8 cellular contexts compared by ENCODE assay signal in the genomic region with DNA sequence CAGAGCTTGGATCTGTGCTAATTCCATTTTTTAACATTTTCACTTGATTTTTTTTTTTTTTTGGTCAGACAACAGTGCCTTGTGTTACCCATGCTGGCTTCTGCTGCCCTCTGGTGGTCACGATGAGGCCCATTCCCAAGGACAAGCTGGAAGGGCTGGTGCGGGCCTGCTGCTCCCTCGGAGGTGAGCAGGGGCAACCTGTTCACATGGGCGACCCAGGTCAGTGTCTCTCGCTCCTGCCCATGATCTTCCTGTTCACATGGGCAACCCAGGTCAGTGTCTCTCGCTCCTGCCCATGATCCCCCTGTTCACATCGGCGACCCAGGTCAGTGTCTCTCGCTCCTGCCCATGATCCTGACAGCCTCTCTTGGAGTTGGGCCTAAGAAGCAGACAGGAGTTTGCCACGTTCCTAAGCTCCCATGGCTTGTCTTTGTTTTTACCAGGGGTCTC. TPM values are rescaled to one million over a fixed set of nuclear protein-coding genes. Genes with fewer than 3 reads are reported as not detected.
DNase-seq lines count a peak whose midpoint lies in the region; ATAC-seq and TF ChIP-seq lines count a peak whose summit lies in the region.

No MANE protein-coding gene starts in this region.

- peak; percentile 63 for DNase-seq in GM10266 (ENCODE audit: extremely low spot score)
- peak; percentile 76 for DNase-seq in NB4 (ENCODE audit: low read depth)
- peak; percentile 63 for DNase-seq in T-helper 2 cell treated with Interferon-gamma antibody and Interleukin-4, amounts not matched to agents 5 μg/mL and 100 μg/mL, for 36 hours (ENCODE audit: low spot score)
- DNase-seq in amniotic stem cell (lab: John Stamatoyannopoulos, UW): peak; percentile 58
- DNase-seq in left ventricle myocardium inferior: peak; percentile 80
- DNase-seq in putamen (ENCODE audit: low spot score): peak; percentile 79

- H3K9me3 ChIP-seq in left ventricle myocardium inferior (replicated peaks): no peaks in the 10 kb centered on the region

- intact Hi-C loops in left ventricle myocardium inferior (cut with micrococcal nuclease): loop anchor here (2.0 kb wide), 1 partner anchor 270 kb away; no protein-coding TSS in a partner anchor

- peaks cover 59% of the 10 kb centered on the region for H3K4me1 ChIP-seq in left ventricle myocardium inferior

- H3K9me3 Mint-ChIP-seq in T-helper 2 cell treated with Interferon-gamma antibody and Interleukin-4, amounts not matched to agents 5 μg/mL and 100 μg/mL, for 36 hours: no peaks in the 10 kb centered on the region

- TF ChIP-seq CTCF in GM10266 (IDR thresholded peaks at IDR 0.05; ENCODE audit: control insufficient read depth, insufficient read depth, low read depth, missing control alignments) (peak; percentile 85), NB4 (IDR thresholded peaks at IDR 0.05; ENCODE audit: low read depth, low read length) (peak; percentile 80), left ventricle myocardium inferior (IDR thresholded peaks at IDR 0.05; ENCODE audit: borderline replicate concordance) (peak; percentile 92)

- H3K4me3 ChIP-seq in NB4 (ENCODE audit: low read depth, low read length): no peak overlapping the region
- no peak overlapping the region for H3K4me3 ChIP-seq in left ventricle myocardium inferior

- no peak for TF ChIP-seq POLR2A in NB4 (IDR thresholded peaks at IDR 0.05; ENCODE audit: extremely low read depth, insufficient read length)

- H3K36me3 Mint-ChIP-seq in T-helper 2 cell treated with Interferon-gamma antibody and Interleukin-4, amounts not matched to agents 5 μg/mL and 100 μg/mL, for 36 hours (ENCODE audit: low read depth): peaks cover 37% of the 10 kb centered on the region

- no peak overlapping the region for H3K4me3 Mint-ChIP-seq in T-helper 2 cell treated with Interferon-gamma antibody and Interleukin-4, amounts not matched to agents 5 μg/mL and 100 μg/mL, for 36 hours

- H3K27me3 Mint-ChIP-seq in T-helper 2 cell treated with Interferon-gamma antibody and Interleukin-4, amounts not matched to agents 5 μg/mL and 100 μg/mL, for 36 hours (ENCODE audit: low read depth): no peaks in the 10 kb centered on the region

- H3K27ac ChIP-seq in left ventricle myocardium inferior (replicated peaks): peak overlapping the region; percentile 82

- H3K27ac Mint-ChIP-seq in T-helper 2 cell treated with Interferon-gamma antibody and Interleukin-4, amounts not matched to agents 5 μg/mL and 100 μg/mL, for 36 hours: peak overlapping the region; percentile 75

- H3K36me3 ChIP-seq in left ventricle myocardium inferior: peaks cover 71% of the 10 kb centered on the region

- ATAC-seq in HG03159 (IDR thresholded peaks at IDR 0.05; ENCODE audit: unreplicated experiment) (no peak), HG03571 (IDR thresholded peaks at IDR 0.05; ENCODE audit: unreplicated experiment) (no peak)

- no peaks in the 10 kb centered on the region for H3K27me3 ChIP-seq in left ventricle myocardium inferior (ENCODE audit: low read depth)

- peaks cover 20% of the 10 kb centered on the region for H3K4me1 Mint-ChIP-seq in T-helper 2 cell treated with Interferon-gamma antibody and Interleukin-4, amounts not matched to agents 5 μg/mL and 100 μg/mL, for 36 hours (ENCODE audit: low read depth)

RNA-seq across cellular contexts. Expression of gene DGLUCY, which starts 59.4 kb away (rescaled TPM):
- total RNA-seq in left ventricle myocardium inferior: 220 TPM
